Comparison of ENCODE assay signal across 1 cellular context in genomic region chr10:86698207-86698940, GRCh38.
TF ChIP-seq lines count a peak whose summit lies in the region.

No MANE protein-coding gene starts in this region.

TF ChIP-seq in K562, 482 proteins besides CTCF, POLR2A, EP300 and RAD21:
- no peak for TF ChIP-seq HOMEZ (CRISPR knock-in tag; IDR thresholded peaks at IDR 0.05)
- no peak for TF ChIP-seq ZNF512 (tag; IDR thresholded peaks at IDR 0.05)
- TF ChIP-seq SMAD4 (CRISPR knock-in tag; conservative IDR thresholded peaks at IDR 0.05): no peak
- no peak for TF ChIP-seq POLR2AphosphoS5 (IDR thresholded peaks at IDR 0.05; ENCODE audit: control insufficient read depth, insufficient read depth, low read depth, low read length)
- TF ChIP-seq DMBX1 (CRISPR knock-in tag; IDR thresholded peaks at IDR 0.05; ENCODE audit: borderline replicate concordance): no peak
- no peak for TF ChIP-seq ZEB2 (IDR thresholded peaks at IDR 0.05)
- TF ChIP-seq LCOR (CRISPR knock-in tag; IDR thresholded peaks at IDR 0.05): no peak
- no peak for TF ChIP-seq PHF8 (IDR thresholded peaks at IDR 0.05; ENCODE audit: borderline replicate concordance, low read length)
